Comparison of ENCODE assay signal across 29 cellular contexts in genomic region chr5:170691623-170692022, GRCh38.
A peak's percentile ranks its signal among the peaks of the same experiment; 100 is the strongest.
DNase-seq lines count a peak whose midpoint lies in the region; ATAC-seq, FAIRE-seq and TF ChIP-seq lines count a peak whose summit lies in the region.
"Had no signal": no experiment of that assay in that cellular context is flagged by ENCODE, and none has a peak within 500 bp of the region (broad histone marks: within the 10 kb centered on the region; RNA-seq: fewer than 3 reads in every experiment).

No MANE protein-coding gene starts in this region.

- FAIRE-seq in pancreas (lab: Jason Lieb, UNC): no peak
- FAIRE-seq: A204.1 had no signal

- H3K4me3 ChIP-seq in Loucy (ENCODE audit: low read length, poor library complexity, severe bottlenecking) (no peak overlapping the region), fibroblast of mammary gland (ENCODE audit: control insufficient read depth, low read depth, low read length) (no peak overlapping the region), pancreas (no peak overlapping the region)
- H3K4me3 ChIP-seq: ascending aorta, heart left ventricle, left lung, MG63, right atrium auricular region, upper lobe of right lung had no signal

- H2AFZ ChIP-seq in Loucy (ENCODE audit: low read length): no peak overlapping the region

- peaks cover 76% of the 10 kb centered on the region for H3K27me3 Mint-ChIP-seq in progenitor cell of endocrine pancreas

- H3K27ac ChIP-seq in caudate nucleus (ENCODE audit: low read depth, low read length) (no peak overlapping the region), pancreas (no peak overlapping the region)
- H3K27ac ChIP-seq: ascending aorta, heart left ventricle, left lung, right atrium auricular region, upper lobe of right lung had no signal

- H3K36me3 Mint-ChIP-seq in progenitor cell of endocrine pancreas (ENCODE audit: insufficient read depth): no peaks in the 10 kb centered on the region
- H3K36me3 Mint-ChIP-seq: activated naive CD8-positive, alpha-beta T cell; naive thymus-derived CD4-positive, alpha-beta T cell; stimulated activated effector memory CD8-positive, alpha-beta T cell treated with anti-CD3 and anti-CD28 coated beads, Interleukin-12 subunit alpha, Interleukin-12 subunit beta, amount 100 ng/mL, for 72 hours had no signal

- WGBS in pancreas, 2 donors: 30 to 35% methylated on average over 4 of the region's 4 CpGs

- H3K4me2 ChIP-seq in Loucy (ENCODE audit: low read depth, low read length, poor library complexity, severe bottlenecking): no peak overlapping the region

- DNase-seq in NCI-H82 (lab: John Stamatoyannopoulos, UW) (peak; percentile 15), NCI-H82 treated with DMSO at 0.1 percent for 48 hours (lab: John Stamatoyannopoulos, UW; ENCODE audit: unreplicated experiment) (no peak), fibroblast of mammary gland (ENCODE audit: low read depth) (no peak), progenitor cell of endocrine pancreas (ENCODE audit: low spot score, unreplicated experiment) (no peak), globus pallidus (ENCODE audit: low spot score) (no peak), caudate nucleus (lab: John Stamatoyannopoulos, UW) (no peak), pancreas (no peak)
- DNase-seq: activated CD4-positive, alpha-beta T cell treated with anti-CD3 and anti-CD28 coated beads, Interleukin-2, amount 50 U/mL, for 48 hours; activated CD4-positive, CD25-positive, alpha-beta regulatory T cell; activated CD8-positive, alpha-beta memory T cell treated with anti-CD3 and anti-CD28 coated beads, Interleukin-2, amount 50 U/mL, for 4 hours; central memory CD4-positive, alpha-beta T cell; dermis blood vessel endothelial cell; heart left ventricle; left lung; MG63; naive thymus-derived CD4-positive, alpha-beta T cell; NCI-H510A treated with DMSO at 0.1 percent for 48 hours; OCI-M1; stimulated activated CD4-positive, alpha-beta T cell treated with anti-CD3 and anti-CD28 coated beads, Interleukin-2, amount 100 ng/mL, for 48 hours; substantia nigra; T1000; upper lobe of right lung had no signal

- H4K20me1 ChIP-seq in Loucy (ENCODE audit: insufficient read depth, low read length, poor library complexity, severe bottlenecking): no peaks in the 10 kb centered on the region

- H3K79me2 ChIP-seq in Loucy (ENCODE audit: insufficient read depth, low read length): no peaks in the 10 kb centered on the region

- H3K4me1 Mint-ChIP-seq in progenitor cell of endocrine pancreas (ENCODE audit: low read depth): no peaks in the 10 kb centered on the region
- H3K4me1 Mint-ChIP-seq: B cell; naive thymus-derived CD4-positive, alpha-beta T cell; stimulated activated effector memory CD8-positive, alpha-beta T cell treated with anti-CD3 and anti-CD28 coated beads, Interleukin-12 subunit alpha, Interleukin-12 subunit beta, amount 100 ng/mL, for 72 hours had no signal

- no peaks in the 10 kb centered on the region for H3K9me2 ChIP-seq in Loucy (replicated peaks; ENCODE audit: low read depth, low read length)

- intact Hi-C loops in pancreas (cut with DNase I): no loop called here

- no peaks in the 10 kb centered on the region for H3K27me3 ChIP-seq in Loucy (ENCODE audit: insufficient read depth, low read length, poor library complexity, severe bottlenecking)
- H3K27me3 ChIP-seq in pancreas: no peaks in the 10 kb centered on the region
- H3K27me3 ChIP-seq: ascending aorta, right atrium auricular region had no signal

- H3K4me3 Mint-ChIP-seq in progenitor cell of endocrine pancreas (ENCODE audit: low read depth): no peak overlapping the region
- H3K4me3 Mint-ChIP-seq: activated naive CD8-positive, alpha-beta T cell; B cell; naive thymus-derived CD4-positive, alpha-beta T cell; stimulated activated effector memory CD8-positive, alpha-beta T cell treated with anti-CD3 and anti-CD28 coated beads, Interleukin-12 subunit alpha, Interleukin-12 subunit beta, amount 100 ng/mL, for 72 hours had no signal

- peak; percentile 15; the same call in 1 of the 2 replicates for TF ChIP-seq CTCF in Loucy (conservative IDR thresholded peaks at IDR 0.05; ENCODE audit: low read length)
- peak; percentile 1 for TF ChIP-seq CTCF in fibroblast of mammary gland (conservative IDR thresholded peaks at IDR 0.05; ENCODE audit: control insufficient read depth, insufficient read depth, low read depth, low read length)
- peak; percentile 13 for TF ChIP-seq CTCF in progenitor cell of endocrine pancreas (IDR thresholded peaks at IDR 0.05; ENCODE audit: unreplicated experiment)
- no peak for TF ChIP-seq CTCF in pancreas (IDR thresholded peaks at IDR 0.05)

- no peaks in the 10 kb centered on the region for H3K36me3 ChIP-seq in Loucy (ENCODE audit: insufficient read depth, low read length)
- H3K36me3 ChIP-seq in pancreas: no peaks in the 10 kb centered on the region
- H3K36me3 ChIP-seq: ascending aorta, heart left ventricle, left lung, MG63, right atrium auricular region, upper lobe of right lung had no signal

- no peak for ATAC-seq in pancreas
- ATAC-seq: heart left ventricle; left lung; naive thymus-derived CD4-positive, alpha-beta T cell; stimulated activated effector memory CD8-positive, alpha-beta T cell treated with anti-CD3 and anti-CD28 coated beads, Interleukin-12 subunit alpha, Interleukin-12 subunit beta, amount 100 ng/mL, for 72 hours; upper lobe of right lung had no signal

- H3K4me1 ChIP-seq in Loucy (ENCODE audit: insufficient read depth, low read length, poor library complexity, severe bottlenecking) (no peaks in the 10 kb centered on the region), pancreas (no peaks in the 10 kb centered on the region)
- H3K4me1 ChIP-seq: ascending aorta, heart left ventricle, left lung, right atrium auricular region, upper lobe of right lung had no signal

- no peak overlapping the region for H3K27ac Mint-ChIP-seq in progenitor cell of endocrine pancreas
- H3K27ac Mint-ChIP-seq: activated naive CD8-positive, alpha-beta T cell; B cell; naive thymus-derived CD4-positive, alpha-beta T cell; stimulated activated effector memory CD8-positive, alpha-beta T cell treated with anti-CD3 and anti-CD28 coated beads, Interleukin-12 subunit alpha, Interleukin-12 subunit beta, amount 100 ng/mL, for 72 hours had no signal

- no peak overlapping the region for H3K9ac ChIP-seq in Loucy (ENCODE audit: low read depth, low read length, poor library complexity, severe bottlenecking)

- H3K9me3 ChIP-seq in Loucy (ENCODE audit: insufficient read depth, low read depth, low read length) (no peaks in the 10 kb centered on the region), pancreas (no peaks in the 10 kb centered on the region)
- H3K9me3 ChIP-seq: ascending aorta, heart left ventricle, left lung, MG63, right atrium auricular region, upper lobe of right lung had no signal

- no peaks in the 10 kb centered on the region for H3F3A ChIP-seq in Loucy (ENCODE audit: low read depth)

- no peaks in the 10 kb centered on the region for H3K9me3 Mint-ChIP-seq in progenitor cell of endocrine pancreas (ENCODE audit: low read depth)
- H3K9me3 Mint-ChIP-seq: stimulated activated effector memory CD8-positive, alpha-beta T cell treated with anti-CD3 and anti-CD28 coated beads, Interleukin-12 subunit alpha, Interleukin-12 subunit beta, amount 100 ng/mL, for 72 hours had no signal

Comparison
In these comparisons a context has a peak if more than half of its experiments do, and no peak if none do; other contexts are left out.
1. CTCF ChIP-seq: peak in Loucy (single experiment), fibroblast of mammary gland (single experiment) and progenitor cell of endocrine pancreas (single experiment); none in pancreas (0 of 4).